ENCODE assay signal across 14 cellular contexts in genomic region chr18:2955966-2956521, GRCh38. TPM values are rescaled to one million over a fixed set of nuclear protein-coding genes. Genes with fewer than 3 reads are reported as not detected.
DNase-seq lines count a peak whose midpoint lies in the region; ATAC-seq, FAIRE-seq and TF ChIP-seq lines count a peak whose summit lies in the region.
"Had no signal": no experiment of that assay in that cellular context is flagged by ENCODE, and none has a peak within 500 bp of the region (broad histone marks: within the 10 kb centered on the region; RNA-seq: fewer than 3 reads in every experiment).

No MANE protein-coding gene starts in this region.

- no peak for FAIRE-seq in HepG2 (lab: Jason Lieb, UNC)

- no peak overlapping the region for H3K4me2 ChIP-seq in HepG2 (ENCODE audit: low read depth, low read length)

- H4K20me1 ChIP-seq in HepG2 (ENCODE audit: insufficient read depth, low read length), result peaks cover 14% of the 10 kb centered on the region

- H3K4me1 Mint-ChIP-seq in activated T-helper 1 cell treated with anti-CD3 and anti-CD28 coated beads, Interleukin-12 subunit alpha, Interleukin-12 subunit beta, Interleukin-2, Interleukin-4 antibody, amounts not matched to agents 30 ng/mL and 10 ng/mL and 1 ng/mL, durations not matched to agents 14 hours and 24 hours and 36 hours (ENCODE audit: low read depth), result peaks cover 73% of the 10 kb centered on the region

- TF ChIP-seq CTCF in right lobe of liver (IDR thresholded peaks at IDR 0.05) (no peak), HepG2 (CRISPR knock-in tag; IDR thresholded peaks at IDR 0.05) (no peak), fibroblast of villous mesenchyme (IDR thresholded peaks at IDR 0.05; ENCODE audit: insufficient read depth, low read depth, low read length) (no peak), uterus (IDR thresholded peaks at IDR 0.05) (no peak), gastrocnemius medialis (IDR thresholded peaks at IDR 0.05 in 4 of 5, conservative IDR thresholded peaks at IDR 0.05 in 1 of 5) (no peak)

- TF ChIP-seq POLR2A in right lobe of liver (IDR thresholded peaks at IDR 0.05) (no peak), HepG2 (IDR thresholded peaks at IDR 0.05; ENCODE audit: insufficient read depth in 1 of 2, low read depth in 2 of 2, low read length in 2 of 2) (no peak), uterus (IDR thresholded peaks at IDR 0.05) (no peak), gastrocnemius medialis (IDR thresholded peaks at IDR 0.05) (no peak)

- H3K4me3 Mint-ChIP-seq in activated T-helper 1 cell treated with anti-CD3 and anti-CD28 coated beads, Interleukin-12 subunit alpha, Interleukin-12 subunit beta, Interleukin-2, Interleukin-4 antibody, amounts not matched to agents 30 ng/mL and 10 ng/mL and 1 ng/mL, durations not matched to agents 14 hours and 24 hours and 36 hours, result peak overlapping the region; percentile 76

- ATAC-seq in right lobe of liver (peak in 1 of 4 donors; percentile 5), HepG2 (no peak), GM18502 (IDR thresholded peaks at IDR 0.05; ENCODE audit: poor library complexity, unreplicated experiment) (no peak), GM19324 (IDR thresholded peaks at IDR 0.05; ENCODE audit: low FRiP score, unreplicated experiment) (no peak), gastrocnemius medialis (no peak)

- H3K27ac ChIP-seq in right lobe of liver (peak overlapping the region in 2 of 3 donors; percentile 4 to 35), HepG2 (ENCODE audit: extremely low read length, insufficient read depth, low read length) (no peak overlapping the region), uterus (peak overlapping the region; percentile 10 to 11), gastrocnemius medialis (no peak overlapping the region)
- H3K27ac ChIP-seq: parathyroid adenoma, SJCRH30 had no signal

- 60% methylated on average over 7 of the region's 8 CpGs for WGBS in right lobe of liver (ENCODE audit: insufficient coverage, low coverage, low lambda C conversion rate, missing lambda C conversion rate)
- over 99% methylated on average over 8 of the region's 8 CpGs for WGBS in HepG2 (ENCODE audit: low lambda C conversion rate)

- H3K9me3 ChIP-seq in right lobe of liver (no peaks in the 10 kb centered on the region), HepG2 (ENCODE audit: low read length) (no peaks in the 10 kb centered on the region), uterus (no peaks in the 10 kb centered on the region), gastrocnemius medialis (no peaks in the 10 kb centered on the region)
- H3K9me3 ChIP-seq: SJCRH30 had no signal

- H3K36me3 ChIP-seq in right lobe of liver (peaks cover 4 to 43% (median 25%) of the 10 kb centered on the region in 4 donors), HepG2 (replicated peaks in 1 of 2; ENCODE audit: control insufficient read depth in 1 of 2, insufficient read depth in 2 of 2, low read length in 2 of 2) (peaks cover 15 to 83% of the 10 kb centered on the region in 2 experiments), uterus (no peaks in the 10 kb centered on the region), gastrocnemius medialis (peaks cover 0 to under 1% of the 10 kb centered on the region in 2 donors)

- intact Hi-C loops in right lobe of liver (cut with DNase I), result no loop called here
- intact Hi-C loops in HepG2 (cut with micrococcal nuclease; ENCODE audit: unreplicated experiment), result no loop called here
- intact Hi-C loops in activated T-helper 1 cell treated with anti-CD3 and anti-CD28 coated beads, Interleukin-12 subunit alpha, Interleukin-12 subunit beta, Interleukin-2, Interleukin-4 antibody, amounts not matched to agents 30 ng/mL and 10 ng/mL and 1 ng/mL, durations not matched to agents 14 hours and 24 hours and 36 hours (cut with micrococcal nuclease), result loop anchor here (1.0 kb wide), 1 partner anchor 24 kb away; no protein-coding TSS in a partner anchor
- intact Hi-C loops in uterus (cut with DNase I; ENCODE audit: low total_unique reads), result no loop called here
- intact Hi-C loops in gastrocnemius medialis (cut with DNase I; ENCODE audit: low total_unique reads), result no loop called here

- H3K27me3 ChIP-seq in right lobe of liver, result no peaks in the 10 kb centered on the region
- H3K27me3 ChIP-seq in HepG2 (ENCODE audit: control insufficient read depth in 1 of 2, insufficient read depth in 2 of 2, low read length in 2 of 2), result no peaks in the 10 kb centered on the region
- H3K27me3 ChIP-seq in uterus, result no peaks in the 10 kb centered on the region
- no peaks in the 10 kb centered on the region for H3K27me3 ChIP-seq in gastrocnemius medialis
- H3K27me3 ChIP-seq: SJCRH30 had no signal

- TF ChIP-seq EP300 in HepG2 (IDR thresholded peaks at IDR 0.05; ENCODE audit: low read depth in 2 of 2, low read length in 2 of 2) (no peak), HepG2 (CRISPR knock-in tag; IDR thresholded peaks at IDR 0.05; ENCODE audit: borderline replicate concordance) (no peak)

- H3K36me3 Mint-ChIP-seq in activated T-helper 1 cell treated with anti-CD3 and anti-CD28 coated beads, Interleukin-12 subunit alpha, Interleukin-12 subunit beta, Interleukin-2, Interleukin-4 antibody, amounts not matched to agents 30 ng/mL and 10 ng/mL and 1 ng/mL, durations not matched to agents 14 hours and 24 hours and 36 hours (ENCODE audit: low read depth), result peaks cover 53% of the 10 kb centered on the region

- no TSS peak for BruUV-seq in HepG2 (replicated peaks; lab: Mats Ljungman, UMichigan)

- peaks cover 41% of the 10 kb centered on the region for H3K79me2 ChIP-seq in HepG2 (ENCODE audit: insufficient read depth, low read length)
- H3K79me2 ChIP-seq: parathyroid adenoma had no signal

- H3K9me3 Mint-ChIP-seq in activated T-helper 1 cell treated with anti-CD3 and anti-CD28 coated beads, Interleukin-12 subunit alpha, Interleukin-12 subunit beta, Interleukin-2, Interleukin-4 antibody, amounts not matched to agents 30 ng/mL and 10 ng/mL and 1 ng/mL, durations not matched to agents 14 hours and 24 hours and 36 hours, result no peaks in the 10 kb centered on the region

- DNase-seq in right lobe of liver, result no peak
- DNase-seq in HepG2 (ENCODE audit: low spot score), result no peak
- no peak for DNase-seq in activated T-helper 1 cell treated with anti-CD3 and anti-CD28 coated beads, Interleukin-12 subunit alpha, Interleukin-12 subunit beta, Interleukin-2, Interleukin-4 antibody, amounts not matched to agents 30 ng/mL and 10 ng/mL and 1 ng/mL, durations not matched to agents 14 hours and 24 hours and 36 hours (ENCODE audit: low spot score)
- DNase-seq in fibroblast of villous mesenchyme (ENCODE audit: low read depth), result peak; percentile 69
- no peak for DNase-seq in uterus
- DNase-seq in gastrocnemius medialis, result no peak
- DNase-seq: AML-193; caudate nucleus; NCI-H2029 treated with DMSO at 0.1 percent for 48 hours; SJCRH30; stimulated activated CD4-positive, alpha-beta T cell treated with anti-CD3 and anti-CD28 coated beads, Interleukin-12 subunit alpha, Interleukin-12 subunit beta, amount 100 ng/mL, for 4 hours had no signal

- no peak overlapping the region for H2AFZ ChIP-seq in HepG2 (ENCODE audit: low read length)
- H2AFZ ChIP-seq: parathyroid adenoma had no signal

- POLR2A ChIA-PET in HepG2 (lab: Yijun Ruan, JAX), result interaction anchor here (1.1 kb wide), 1 partner anchor 13 kb away, joined by 3 read pairs; no protein-coding TSS in a partner anchor

- in situ Hi-C loops in HepG2 (cut with HindIII; ENCODE audit: extremely low pct_ligation_motif_present, low pct_unique_long_range_greater_than_20kb), result no loop called here
- in situ Hi-C loops in gastrocnemius medialis (cut with MboI; ENCODE audit: low sequenced_read_pairs in 4 of 4), result loop anchor here in 1 of 4 donors (10.0 kb wide), 1 partner anchor 59 kb away; the partner anchor contains the start of gene LPIN2

- H3K27me3 Mint-ChIP-seq in activated T-helper 1 cell treated with anti-CD3 and anti-CD28 coated beads, Interleukin-12 subunit alpha, Interleukin-12 subunit beta, Interleukin-2, Interleukin-4 antibody, amounts not matched to agents 30 ng/mL and 10 ng/mL and 1 ng/mL, durations not matched to agents 14 hours and 24 hours and 36 hours (ENCODE audit: insufficient read depth), result no peaks in the 10 kb centered on the region

- CTCF ChIA-PET in HepG2 (lab: Yijun Ruan, JAX; ENCODE audit: low intra/inter-chr PET ratio, low total read pairs), result no interaction called here

- no peak overlapping the region for H3K4me3 ChIP-seq in right lobe of liver
- H3K4me3 ChIP-seq in HepG2 (replicated peaks in 1 of 3; ENCODE audit: insufficient read depth in 1 of 3, low read depth in 2 of 3, low read length in 3 of 3), result no peak overlapping the region
- no peak overlapping the region for H3K4me3 ChIP-seq in fibroblast of villous mesenchyme (ENCODE audit: low read depth, low read length)
- H3K4me3 ChIP-seq in uterus, result no peak overlapping the region
- H3K4me3 ChIP-seq in gastrocnemius medialis, result no peak overlapping the region
- H3K4me3 ChIP-seq: SJCRH30 had no signal

- peak overlapping the region; percentile 86 for H3K27ac Mint-ChIP-seq in activated T-helper 1 cell treated with anti-CD3 and anti-CD28 coated beads, Interleukin-12 subunit alpha, Interleukin-12 subunit beta, Interleukin-2, Interleukin-4 antibody, amounts not matched to agents 30 ng/mL and 10 ng/mL and 1 ng/mL, durations not matched to agents 14 hours and 24 hours and 36 hours

- no peak for TF ChIP-seq RAD21 in HepG2 (CRISPR knock-in tag; IDR thresholded peaks at IDR 0.05)

- H3K9ac ChIP-seq in HepG2 (ENCODE audit: insufficient read depth, low read depth, low read length), result no peak overlapping the region
- H3K9ac ChIP-seq: parathyroid adenoma had no signal

- H3K4me1 ChIP-seq in right lobe of liver (peaks cover 0 to 34% (median 9%) of the 10 kb centered on the region in 4 donors), HepG2 (ENCODE audit: insufficient read depth, low read length) (peaks cover 43% of the 10 kb centered on the region), uterus (peaks cover 3 to 10% of the 10 kb centered on the region in 2 donors), gastrocnemius medialis (peaks cover 20 to 25% of the 10 kb centered on the region in 2 donors)
- H3K4me1 ChIP-seq: parathyroid adenoma, SJCRH30 had no signal

RNA-seq across cellular contexts. Expression of gene LPIN2, which starts 56.9 kb away (rescaled TPM):
- total RNA-seq in right lobe of liver, result 100 to 1,000 TPM in 5 of 6 experiments, 10 to 100 TPM in 1; 64.9 to 175 (median 150) TPM
- 46.0 and 59.5 TPM in 2 replicates for total RNA-seq in HepG2 (2016; rRNA removed; fragmentation: Illumina TruSeq; extraction: Trizol)
- total RNA-seq in HepG2 (2016; cell fraction: cytosol; rRNA removed; fragmentation: Illumina TruSeq; extraction: Trizol; ENCODE audit: low read depth), result 12.8 and 14.6 TPM in 2 replicates
- total RNA-seq in HepG2 (2016; cell fraction: insoluble cytoplasmic fraction; rRNA removed; fragmentation: Illumina TruSeq; extraction: Trizol), result 44.4 and 54.4 TPM in 2 replicates
- total RNA-seq in HepG2 (2016; cell fraction: membrane; rRNA removed; fragmentation: Illumina TruSeq; extraction: Trizol), result 20.5 and 21.5 TPM in 2 replicates
- 50.5 and 53.1 TPM in 2 replicates for total RNA-seq in HepG2 (2016; cell fraction: nucleus; rRNA removed; fragmentation: Illumina TruSeq; extraction: Trizol)
- polyA plus RNA-seq in HepG2 (2011; rRNA removed), result 110 and 119 TPM in 2 replicates
- 76.4 and 101 TPM in 2 replicates for polyA plus RNA-seq in HepG2 (2011; cell fraction: cytosol; rRNA removed)
- 114 and 124 TPM in 2 replicates for polyA plus RNA-seq in HepG2 (2011; cell fraction: nucleus; rRNA removed)
- polyA plus RNA-seq in HepG2 (2012), result 53.5 and 68.4 TPM in 2 replicates
- polyA plus RNA-seq in HepG2 (2016; cell fraction: cytosol; fragmentation: Illumina TruSeq; extraction: Trizol; ENCODE audit: low read depth), result 1.7 and 2.2 TPM in 2 replicates
- polyA plus RNA-seq in HepG2 (2016; cell fraction: insoluble cytoplasmic fraction; fragmentation: Illumina TruSeq; extraction: Trizol; ENCODE audit: low read depth), result 32.7 and 38.7 TPM in 2 replicates
- 5.6 and 6.6 TPM in 2 replicates for polyA plus RNA-seq in HepG2 (2016; cell fraction: membrane; fragmentation: Illumina TruSeq; extraction: Trizol; ENCODE audit: low read depth)
- 51.6 and 53.6 TPM in 2 replicates for polyA plus RNA-seq in HepG2 (2016; cell fraction: nucleus; fragmentation: Illumina TruSeq; extraction: Trizol; ENCODE audit: insufficient read depth, low read depth)
- 31.2 and 149 TPM in 2 replicates for polyA minus RNA-seq in HepG2 (2011; rRNA and poly(A)+ RNA removed; ENCODE audit: low replicate concordance)
- 95.1 and 103 TPM in 2 replicates for polyA minus RNA-seq in HepG2 (2011; cell fraction: cytosol; rRNA and poly(A)+ RNA removed)
- 171 and 204 TPM in 2 replicates for polyA minus RNA-seq in HepG2 (2011; cell fraction: nucleus; rRNA and poly(A)+ RNA removed)
- 86.6 and 91.8 TPM in 2 replicates for total RNA-seq in activated T-helper 1 cell treated with anti-CD3 and anti-CD28 coated beads, Interleukin-12 subunit alpha, Interleukin-12 subunit beta, Interleukin-2, Interleukin-4 antibody, amounts not matched to agents 30 ng/mL and 10 ng/mL and 1 ng/mL, durations not matched to agents 14 hours and 24 hours and 36 hours
- total RNA-seq in fibroblast of villous mesenchyme, result 36.4 and 55.3 TPM in 2 replicates
- total RNA-seq in uterus, result 10 to 100 TPM in 3 of 4 donors, 1 to 10 TPM in 1; 7.4 to 53.0 (median 29.5) TPM
- 1 to 10 TPM; 4.9 to 9.1 (median 8.2) TPM for total RNA-seq in gastrocnemius medialis

Comparison
In these comparisons a context has a peak if more than half of its experiments do, and no peak if none do; other contexts are left out.
1. H3K27ac ChIP-seq: peak in right lobe of liver (2 of 3) and uterus (2 of 2); none in HepG2 (single experiment) and gastrocnemius medialis (0 of 4).